In the genomic region with DNA sequence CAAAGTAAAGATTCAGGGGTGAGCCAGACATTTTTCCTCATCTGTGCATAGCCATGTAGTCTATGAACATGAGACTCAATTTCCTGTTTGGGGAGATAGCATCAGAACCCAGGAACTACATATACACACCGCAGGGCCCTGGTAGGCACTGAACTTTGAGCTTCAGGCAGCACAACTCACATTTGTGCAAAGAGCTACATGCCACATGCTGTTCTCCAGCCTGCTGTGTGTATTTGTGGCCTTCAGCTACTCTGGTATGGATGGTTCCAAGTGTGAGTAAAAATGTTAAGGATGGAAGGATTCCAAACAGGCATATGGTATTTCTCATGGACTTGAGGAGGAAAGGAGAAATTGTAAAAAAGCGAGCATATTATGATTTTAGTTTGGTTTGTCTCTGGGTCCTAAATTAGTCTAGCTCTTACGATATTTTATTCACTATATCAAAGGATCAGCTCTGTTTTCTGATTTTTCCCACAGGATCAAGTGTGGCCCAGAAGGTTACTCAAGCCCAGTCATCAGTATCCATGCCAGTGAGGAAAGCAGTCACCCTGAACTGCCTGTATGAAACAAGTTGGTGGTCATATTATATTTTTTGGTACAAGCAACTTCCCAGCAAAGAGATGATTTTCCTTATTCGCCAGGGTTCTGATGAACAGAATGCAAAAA, we compare ENCODE assay signal across 9 cellular contexts.
A peak's percentile ranks its signal among the peaks of the same experiment; 100 is the strongest.
DNase-seq lines count a peak whose midpoint lies in the region; ATAC-seq and TF ChIP-seq lines count a peak whose summit lies in the region.
"Had no signal": no experiment of that assay in that cellular context is flagged by ENCODE, and none has a peak within 500 bp of the region (broad histone marks: within the 10 kb centered on the region; RNA-seq: fewer than 3 reads in every experiment).

No MANE protein-coding gene starts in this region.

- no peaks in the 10 kb centered on the region for H4K20me1 ChIP-seq in mammary epithelial cell (ENCODE audit: insufficient read depth, low read length)

- in situ Hi-C loops in mammary epithelial cell (cut with MboI; ENCODE audit: low sequenced_read_pairs in 2 of 2), result loop anchor here in 1 of 2 donors (25.0 kb wide), 1 partner anchor 109 kb away; no protein-coding TSS in a partner anchor

- H3K27ac ChIP-seq in Peyer's patch (peak overlapping the region; percentile 49 to 68 (median 62)), rectal smooth muscle tissue (ENCODE audit: low read depth, low read length) (peak overlapping the region; percentile 81), mammary epithelial cell (ENCODE audit: insufficient read depth, low read depth, low read length) (no peak overlapping the region), adrenal gland (no peak overlapping the region)
- H3K27ac ChIP-seq in effector memory CD4-positive, alpha-beta T cell (ENCODE audit: insufficient read depth, low read length, poor library complexity, severe bottlenecking), result peak overlapping the region; percentile 37

- TF ChIP-seq POLR2A in Peyer's patch (IDR thresholded peaks at IDR 0.05) (no peak), adrenal gland (IDR thresholded peaks at IDR 0.05) (no peak)

- H3K9me3 ChIP-seq in Peyer's patch, result no peaks in the 10 kb centered on the region
- H3K9me3 ChIP-seq in effector memory CD4-positive, alpha-beta T cell (ENCODE audit: control insufficient read depth, low read length), result no peaks in the 10 kb centered on the region
- H3K9me3 ChIP-seq in mammary epithelial cell (replicated peaks; ENCODE audit: insufficient read depth, low read length), result no peaks in the 10 kb centered on the region
- H3K9me3 ChIP-seq in adrenal gland (replicated peaks in 1 of 3), result no peaks in the 10 kb centered on the region

- H3K4me2 ChIP-seq in mammary epithelial cell (ENCODE audit: insufficient read depth, low read depth, low read length), result no peak overlapping the region

- H3K27me3 ChIP-seq in Peyer's patch, result no peaks in the 10 kb centered on the region
- no peaks in the 10 kb centered on the region for H3K27me3 ChIP-seq in effector memory CD4-positive, alpha-beta T cell (replicated peaks; ENCODE audit: control insufficient read depth, insufficient read depth, low read length, poor library complexity, severe bottlenecking)
- no peaks in the 10 kb centered on the region for H3K27me3 ChIP-seq in rectal smooth muscle tissue (ENCODE audit: control insufficient read depth, insufficient read depth, low read length)
- H3K27me3 ChIP-seq in mammary epithelial cell (ENCODE audit: insufficient read depth, low read length), result no peaks in the 10 kb centered on the region
- no peaks in the 10 kb centered on the region for H3K27me3 ChIP-seq in adrenal gland

- H3K36me3 ChIP-seq in Peyer's patch (no peaks in the 10 kb centered on the region), rectal smooth muscle tissue (ENCODE audit: control insufficient read depth, insufficient read depth, low read length) (no peaks in the 10 kb centered on the region), mammary epithelial cell (ENCODE audit: insufficient read depth, low read length) (no peaks in the 10 kb centered on the region), adrenal gland (replicated peaks in 1 of 2) (no peaks in the 10 kb centered on the region)
- no peaks in the 10 kb centered on the region for H3K36me3 ChIP-seq in effector memory CD4-positive, alpha-beta T cell (ENCODE audit: control insufficient read depth, insufficient read depth, low read length)

- intact Hi-C loops in mammary epithelial cell (cut with micrococcal nuclease) (no loop called here), adrenal gland (cut with DNase I) (no loop called here)

- ATAC-seq in GM19035 (IDR thresholded peaks at IDR 0.05; ENCODE audit: unreplicated experiment) (peak; percentile 8), GM19324 (IDR thresholded peaks at IDR 0.05; ENCODE audit: low FRiP score, unreplicated experiment) (no peak), HG03135 (IDR thresholded peaks at IDR 0.05; ENCODE audit: unreplicated experiment) (no peak)

- no peak for TF ChIP-seq CTCF in Peyer's patch (IDR thresholded peaks at IDR 0.05)
- no peak for TF ChIP-seq CTCF in mammary epithelial cell (conservative IDR thresholded peaks at IDR 0.05 in 1 of 2, IDR thresholded peaks at IDR 0.05 in 1 of 2; ENCODE audit: extremely low read depth in 1 of 2, insufficient read depth in 1 of 2, low read depth in 1 of 2, low read length in 2 of 2)
- TF ChIP-seq CTCF in adrenal gland (IDR thresholded peaks at IDR 0.05), result no peak

- H2AFZ ChIP-seq in mammary epithelial cell (ENCODE audit: low read depth, low read length), result no peak overlapping the region

- DNase-seq in Peyer's patch (no peak), mammary epithelial cell (no peak), adrenal gland (no peak)
- no peak for DNase-seq in effector memory CD4-positive, alpha-beta T cell
- DNase-seq: NCI-H2227 treated with DMSO at 0.1 percent for 48 hours had no signal

- WGBS in mammary epithelial cell (ENCODE audit: low coverage, missing lambda C conversion rate), result 55% methylated on average over 3 of the region's 4 CpGs
- 55 to 62% (median 60%) methylated on average over 4 of the region's 4 CpGs for WGBS in adrenal gland, 4 donors

- BruUV-seq in mammary epithelial cell (replicated peaks; lab: Mats Ljungman, UMichigan), result no TSS peak

- H3K4me3 ChIP-seq in Peyer's patch (no peak overlapping the region), rectal smooth muscle tissue (ENCODE audit: low read length) (no peak overlapping the region), mammary epithelial cell (replicated peaks in 1 of 3; ENCODE audit: insufficient read depth in 1 of 3, low read depth in 2 of 3, low read length in 3 of 3) (no peak overlapping the region), adrenal gland (no peak overlapping the region)
- H3K4me3 ChIP-seq in effector memory CD4-positive, alpha-beta T cell (ENCODE audit: insufficient read depth, low read depth, low read length, poor library complexity, severe bottlenecking), result no peak overlapping the region

- dilution Hi-C loops in mammary epithelial cell (cut with HindIII; ENCODE audit: low sequenced_read_pairs), result no loop called here

- H3K9ac ChIP-seq in rectal smooth muscle tissue (ENCODE audit: low read length), result no peak overlapping the region
- no peak overlapping the region for H3K9ac ChIP-seq in mammary epithelial cell (ENCODE audit: insufficient read depth, low read length)

- CTCF ChIA-PET in mammary epithelial cell (lab: Charles Lee; ENCODE audit: low non-redundant PET), result no interaction called here

- H3K4me1 ChIP-seq in Peyer's patch, result no peaks in the 10 kb centered on the region
- H3K4me1 ChIP-seq in effector memory CD4-positive, alpha-beta T cell (ENCODE audit: control insufficient read depth, insufficient read depth, low read length, poor library complexity, severe bottlenecking), result peaks cover 14% of the 10 kb centered on the region
- H3K4me1 ChIP-seq in rectal smooth muscle tissue (ENCODE audit: control insufficient read depth, insufficient read depth, low read length), result peaks cover 7% of the 10 kb centered on the region
- H3K4me1 ChIP-seq in mammary epithelial cell (ENCODE audit: insufficient read depth, low read length), result no peaks in the 10 kb centered on the region
- no peaks in the 10 kb centered on the region for H3K4me1 ChIP-seq in adrenal gland (replicated peaks in 1 of 2)

- no peaks in the 10 kb centered on the region for H3K79me2 ChIP-seq in mammary epithelial cell (ENCODE audit: insufficient read depth, low read length)

Comparison
In these comparisons a context has a peak if more than half of its experiments do, and no peak if none do; other contexts are left out.
1. H3K27ac ChIP-seq: peak in Peyer's patch (4 of 4), effector memory CD4-positive, alpha-beta T cell (single experiment) and rectal smooth muscle tissue (single experiment); none in mammary epithelial cell (single experiment) and adrenal gland (0 of 5).